ENCODE assay signal across 18 cellular contexts in genomic region chr11:61912991-61913698, GRCh38. TPM values are rescaled to one million over a fixed set of nuclear protein-coding genes. Genes with fewer than 3 reads are reported as not detected.
DNase-seq lines count a peak whose midpoint lies in the region; ATAC-seq and TF ChIP-seq lines count a peak whose summit lies in the region.
"Had no signal": no experiment of that assay in that cellular context is flagged by ENCODE, and none has a peak within 500 bp of the region (broad histone marks: within the 10 kb centered on the region; RNA-seq: fewer than 3 reads in every experiment).

No MANE protein-coding gene starts in this region.

- peak overlapping the region in 1 of 3 donors; percentile 92 for H3K4me3 ChIP-seq in breast epithelium
- H3K4me3 ChIP-seq in mucosa of descending colon = no peak overlapping the region
- H3K4me3 ChIP-seq in testis = no peak overlapping the region
- H3K4me3 ChIP-seq: ascending aorta, HAP-1 had no signal

- H3K27ac Mint-ChIP-seq in MCF 10A (ENCODE audit: low read depth, unreplicated experiment) (no peak overlapping the region), chondrocyte (ENCODE audit: unreplicated experiment) (peak overlapping the region; percentile 4)
- H3K27ac Mint-ChIP-seq: activated CD8-positive, alpha-beta memory T cell treated with anti-CD3 and anti-CD28 coated beads, Interleukin-2, amount 10 ng/mL, durations not matched to agents 7 days and 5 days had no signal

- no TSS peak for BruUV-seq in MCF 10A (replicated peaks; lab: Mats Ljungman, UMichigan)

- DNase-seq in breast epithelium (ENCODE audit: low spot score in 2 of 2) (peak in 1 of 2 donors; percentile 47), MCF 10A (ENCODE audit: unreplicated experiment) (no peak), chondrocyte (ENCODE audit: low spot score) (peak; percentile 73), mucosa of descending colon (peak in 2 of 3 donors; percentile 21 to 38), testis (peak; percentile 13), HK-2 (ENCODE audit: unreplicated experiment) (no peak), NAMALWA (ENCODE audit: low spot score) (no peak), erythroblast (lab: John Stamatoyannopoulos, UW) (no peak)
- DNase-seq: activated CD4-positive, alpha-beta T cell treated with anti-CD3 and anti-CD28 coated beads for 1 hour; activated CD8-positive, alpha-beta memory T cell treated with anti-CD3 and anti-CD28 coated beads, Interleukin-2, amount 10 ng/mL, durations not matched to agents 7 days and 5 days; activated gamma-delta T cell treated with Interleukin-2 at 50 U/mL for 16 hours; kidney glomerular epithelial cell; NCI-H1694; SHP77; stimulated activated naive CD8-positive, alpha-beta T cell treated with anti-CD3 and anti-CD28 coated beads, Interleukin-15, Interleukin-2, amounts not matched to agents 100 U/mL and 50 U/mL, for 24 hours had no signal

- TF ChIP-seq CTCF in breast epithelium (IDR thresholded peaks at IDR 0.05) = no peak
- no peak for TF ChIP-seq CTCF in MCF 10A (IDR thresholded peaks at IDR 0.05; ENCODE audit: unreplicated experiment)
- TF ChIP-seq CTCF in chondrocyte (IDR thresholded peaks at IDR 0.05) = no peak
- TF ChIP-seq CTCF in mucosa of descending colon (IDR thresholded peaks at IDR 0.05) = no peak
- no peak for TF ChIP-seq CTCF in testis (IDR thresholded peaks at IDR 0.05)

- H3K27ac ChIP-seq in breast epithelium = peak overlapping the region; percentile 36 to 85
- peak overlapping the region; percentile 31 to 90 for H3K27ac ChIP-seq in testis

- H3K4me1 ChIP-seq in breast epithelium (peaks cover 0 to 6% of the 10 kb centered on the region in 2 donors), mucosa of descending colon (ENCODE audit: low read depth) (no peaks in the 10 kb centered on the region), testis (peaks cover 77% of the 10 kb centered on the region)

- no peaks in the 10 kb centered on the region for H3K36me3 ChIP-seq in breast epithelium
- H3K36me3 ChIP-seq in mucosa of descending colon (ENCODE audit: low read depth) = no peaks in the 10 kb centered on the region
- no peaks in the 10 kb centered on the region for H3K36me3 ChIP-seq in testis (ENCODE audit: low read depth, missing control alignments)
- H3K36me3 ChIP-seq: ascending aorta, HAP-1 had no signal

- H3K27me3 Mint-ChIP-seq in MCF 10A (ENCODE audit: insufficient read depth, unreplicated experiment) (peaks cover 8% of the 10 kb centered on the region), chondrocyte (ENCODE audit: low read depth) (no peaks in the 10 kb centered on the region)

- no peaks in the 10 kb centered on the region for H3K36me3 Mint-ChIP-seq in MCF 10A (ENCODE audit: insufficient read depth, unreplicated experiment)
- no peaks in the 10 kb centered on the region for H3K36me3 Mint-ChIP-seq in chondrocyte (ENCODE audit: low read depth)
- H3K36me3 Mint-ChIP-seq: activated CD8-positive, alpha-beta memory T cell treated with anti-CD3 and anti-CD28 coated beads, Interleukin-2, amount 10 ng/mL, durations not matched to agents 7 days and 5 days had no signal

- no peak overlapping the region for H3K4me3 Mint-ChIP-seq in MCF 10A (ENCODE audit: unreplicated experiment)
- no peak overlapping the region for H3K4me3 Mint-ChIP-seq in chondrocyte (ENCODE audit: unreplicated experiment)
- H3K4me3 Mint-ChIP-seq: activated CD8-positive, alpha-beta memory T cell treated with anti-CD3 and anti-CD28 coated beads, Interleukin-2, amount 10 ng/mL, durations not matched to agents 7 days and 5 days had no signal

- no peak for ATAC-seq in mucosa of descending colon
- ATAC-seq: activated CD8-positive, alpha-beta memory T cell treated with anti-CD3 and anti-CD28 coated beads, Interleukin-2, amount 10 ng/mL, durations not matched to agents 7 days and 5 days; stimulated activated naive CD8-positive, alpha-beta T cell treated with anti-CD3 and anti-CD28 coated beads, Interleukin-15, Interleukin-2, amounts not matched to agents 100 U/mL and 50 U/mL, for 24 hours had no signal

- H3K27me3 ChIP-seq in breast epithelium (no peaks in the 10 kb centered on the region), testis (no peaks in the 10 kb centered on the region)
- H3K27me3 ChIP-seq: ascending aorta had no signal

- no peaks in the 10 kb centered on the region for H3K9me3 Mint-ChIP-seq in MCF 10A (ENCODE audit: unreplicated experiment)
- no peaks in the 10 kb centered on the region for H3K9me3 Mint-ChIP-seq in chondrocyte (ENCODE audit: low read depth)

- no peak for TF ChIP-seq POLR2A in breast epithelium (IDR thresholded peaks at IDR 0.05)
- no peak for TF ChIP-seq POLR2A in testis (IDR thresholded peaks at IDR 0.05)
- TF ChIP-seq POLR2A in erythroblast (IDR thresholded peaks at IDR 0.05; ENCODE audit: low read length) = no peak

- POLR2A ChIA-PET in MCF 10A (lab: Yijun Ruan, JAX) = interaction anchor here (0.6 kb wide), 1 partner anchor 210 kb away, joined by 3 read pairs; no protein-coding TSS in a partner anchor

- WGBS in testis, 2 donors = 65 to 67% methylated on average over 13 to 18 of the region's 18 CpGs

- peaks cover 5% of the 10 kb centered on the region for H3K4me1 Mint-ChIP-seq in MCF 10A (ENCODE audit: insufficient read depth, unreplicated experiment)
- peaks cover 24% of the 10 kb centered on the region for H3K4me1 Mint-ChIP-seq in chondrocyte (ENCODE audit: low read depth)

- no peaks in the 10 kb centered on the region for H3K9me3 ChIP-seq in breast epithelium
- H3K9me3 ChIP-seq in mucosa of descending colon = no peaks in the 10 kb centered on the region
- H3K9me3 ChIP-seq in testis = no peaks in the 10 kb centered on the region
- H3K9me3 ChIP-seq: ascending aorta, HAP-1 had no signal

- intact Hi-C loops in breast epithelium (cut with DNase I; ENCODE audit: low total_unique reads) = no loop called here
- intact Hi-C loops in MCF 10A (cut with micrococcal nuclease) = no loop called here
- intact Hi-C loops in mucosa of descending colon (cut with DNase I, micrococcal nuclease) = no loop called here
- intact Hi-C loops in testis (cut with DNase I; ENCODE audit: low total_unique reads) = no loop called here

- CTCF ChIA-PET in MCF 10A (lab: Yijun Ruan, JAX) = interaction anchor here (0.6 to 2.5 kb wide), 4 partner anchors 34 to 169 kb away, joined by 3 to 19 read pairs (median 6); no protein-coding TSS in a partner anchor

RNA-seq across cellular contexts. Expression of gene RAB3IL1, which starts 4.2 kb away (rescaled TPM):
- total RNA-seq in breast epithelium (10 to 100 TPM; 11.7 to 27.9 (median 22.6) TPM), MCF 10A (2022) (2.3 and 4.5 TPM in 2 replicates), chondrocyte (9.7 to 24.7 TPM (median 24.1 TPM) in 3 replicates), mucosa of descending colon (10 to 100 TPM in 2 of 3 donors, 1 to 10 TPM in 1; 2.6 to 15.0 (median 11.8) TPM), testis (10 to 100 TPM; 57.7 to 65.8 TPM)
- 88.2 TPM for polyA plus RNA-seq in testis (ENCODE audit: insufficient read depth, low read depth, low replicate concordance)
- total RNA-seq: activated CD8-positive, alpha-beta memory T cell treated with anti-CD3 and anti-CD28 coated beads, Interleukin-2, amount 10 ng/mL, durations not matched to agents 7 days and 5 days; T-helper 2 cell treated with Interferon-gamma antibody and Interleukin-4, amounts not matched to agents 100 ng/mL and 5 ng/mL, for 36 hours had no signal

RNA-seq across cellular contexts. Expression of gene FADS3, which starts 21.8 kb away (rescaled TPM):
- total RNA-seq in breast epithelium (100 to 1,000 TPM in 2 of 3 donors, 10 to 100 TPM in 1; 38.8 to 156 (median 112) TPM), MCF 10A (2022) (145 and 184 TPM in 2 replicates), chondrocyte (206 to 263 TPM (median 255 TPM) in 3 replicates), mucosa of descending colon (10 to 100 TPM in 2 of 3 donors, 1 to 10 TPM in 1; 8.4 to 21.0 (median 11.5) TPM), testis (10 to 100 TPM; 50.6 to 88.5 TPM)
- 20.5 TPM for polyA plus RNA-seq in testis (ENCODE audit: insufficient read depth, low read depth, low replicate concordance)

RNA-seq across cellular contexts. Expression of gene BEST1, which starts 37.0 kb away (rescaled TPM):
- total RNA-seq in breast epithelium (10 to 100 TPM in 1 of 3 donors, 1 to 10 TPM in 2; 3.7 to 10.1 (median 5.9) TPM), MCF 10A (2022) (2.5 and 3.2 TPM in 2 replicates), chondrocyte (1.3 to 4.5 TPM (median 2.8 TPM) in 3 replicates), mucosa of descending colon (1 to 10 TPM in 2 of 3 donors, under 1 TPM in 1; 0.41 to 2.8 (median 1.8) TPM), testis (10 to 100 TPM; 21.0 to 33.4 TPM)
- 9.2 TPM for polyA plus RNA-seq in testis (ENCODE audit: insufficient read depth, low read depth, low replicate concordance)
- total RNA-seq: activated CD8-positive, alpha-beta memory T cell treated with anti-CD3 and anti-CD28 coated beads, Interleukin-2, amount 10 ng/mL, durations not matched to agents 7 days and 5 days; T-helper 2 cell treated with Interferon-gamma antibody and Interleukin-4, amounts not matched to agents 100 ng/mL and 5 ng/mL, for 36 hours had no signal

RNA-seq across cellular contexts. Expression of gene FTH1, which starts 54.3 kb away (rescaled TPM):
- total RNA-seq in breast epithelium (1,000 to 10,000 TPM; 2,151 to 6,439 (median 3,491) TPM), MCF 10A (2022) (8,367 and 15,492 TPM in 2 replicates), chondrocyte (3,793 to 4,450 TPM (median 3,807 TPM) in 3 replicates), mucosa of descending colon (1,000 to 10,000 TPM; 3,081 to 6,795 (median 5,370) TPM), testis (1,000 to 10,000 TPM; 1,162 to 1,419 TPM)
- polyA plus RNA-seq in testis (ENCODE audit: insufficient read depth, low read depth, low replicate concordance) = 2,237 TPM

Comparison
In these comparisons a context has a peak if more than half of its experiments do, and no peak if none do; other contexts are left out.
1. DNase-seq: peak in chondrocyte (single experiment), mucosa of descending colon (2 of 3) and testis (single experiment); none in MCF 10A (single experiment), HK-2 (single experiment), NAMALWA (single experiment) and erythroblast (0 of 2).